ENCODE assay signal across 8 cellular contexts in genomic region chr6:63573140-63573898, GRCh38. TPM values are rescaled to one million over a fixed set of nuclear protein-coding genes. Genes with fewer than 3 reads are reported as not detected.
DNase-seq lines count a peak whose midpoint lies in the region; FAIRE-seq and TF ChIP-seq lines count a peak whose summit lies in the region.

No MANE protein-coding gene starts in this region.

- DNase-seq in GDM1 (lab: John Stamatoyannopoulos, UW) (peak; percentile 61), H54 (ENCODE audit: insufficient read length, low spot score) (peak; percentile 20), SKM-1 (lab: John Stamatoyannopoulos, UW; ENCODE audit: unreplicated experiment) (peak; percentile 37), cardiac muscle cell (ENCODE audit: low read depth in 1 of 2, low spot score in 1 of 2) (peak; percentile 71 to 74), type B pancreatic cell (ENCODE audit: extremely low spot score, unreplicated experiment) (peak; percentile 82)
- DNase-seq in activated naive CD8-positive, alpha-beta T cell treated with anti-CD3 and anti-CD28 coated beads for 36 hours: peak; percentile 67

- H3K36me3 ChIP-seq in Loucy (ENCODE audit: insufficient read depth, low read length) (peaks cover 20% of the 10 kb centered on the region), cardiac muscle cell (peaks cover 18% of the 10 kb centered on the region), parathyroid adenoma (ENCODE audit: control insufficient read depth, insufficient read depth, low read length) (no peaks in the 10 kb centered on the region)

- H3K9me2 ChIP-seq in Loucy (replicated peaks; ENCODE audit: low read depth, low read length): no peaks in the 10 kb centered on the region

- H3K27me3 Mint-ChIP-seq in activated naive CD8-positive, alpha-beta T cell treated with anti-CD3 and anti-CD28 coated beads for 36 hours: no peaks in the 10 kb centered on the region
- no peaks in the 10 kb centered on the region for H3K27me3 Mint-ChIP-seq in type B pancreatic cell

- H3K9me3 ChIP-seq in Loucy (ENCODE audit: insufficient read depth, low read depth, low read length) (no peaks in the 10 kb centered on the region), cardiac muscle cell (ENCODE audit: low read depth) (no peaks in the 10 kb centered on the region), parathyroid adenoma (ENCODE audit: control insufficient read depth, low read length) (no peaks in the 10 kb centered on the region)

- H3K4me3 Mint-ChIP-seq in activated naive CD8-positive, alpha-beta T cell treated with anti-CD3 and anti-CD28 coated beads for 36 hours: peak overlapping the region; percentile 95
- H3K4me3 Mint-ChIP-seq in type B pancreatic cell: peak overlapping the region; percentile 97

- peaks cover 18% of the 10 kb centered on the region for H3K36me3 Mint-ChIP-seq in activated naive CD8-positive, alpha-beta T cell treated with anti-CD3 and anti-CD28 coated beads for 36 hours
- H3K36me3 Mint-ChIP-seq in type B pancreatic cell: peaks cover 22% of the 10 kb centered on the region

- H3K79me2 ChIP-seq in Loucy (ENCODE audit: insufficient read depth, low read length): peaks cover 57% of the 10 kb centered on the region
- H3K79me2 ChIP-seq in parathyroid adenoma: peaks cover 2% of the 10 kb centered on the region

- TF ChIP-seq CTCF in Loucy (conservative IDR thresholded peaks at IDR 0.05; ENCODE audit: low read length) (no peak), cardiac muscle cell (IDR thresholded peaks at IDR 0.05; ENCODE audit: low read depth, low read length) (no peak), parathyroid adenoma (IDR thresholded peaks at IDR 0.05) (no peak), type B pancreatic cell (conservative IDR thresholded peaks at IDR 0.05) (no peak)

- no peaks in the 10 kb centered on the region for H3F3A ChIP-seq in Loucy (ENCODE audit: low read depth)

- TF ChIP-seq POLR2A in H54 (IDR thresholded peaks at IDR 0.05; ENCODE audit: low read depth, low read length): peak; percentile 47; the same call in 1 of the 2 replicates

- H3K27ac ChIP-seq in cardiac muscle cell (peak overlapping the region; percentile 95), parathyroid adenoma (peak overlapping the region; percentile 93)

- H3K4me1 ChIP-seq in Loucy (ENCODE audit: insufficient read depth, low read length, poor library complexity, severe bottlenecking) (peaks cover 25% of the 10 kb centered on the region), cardiac muscle cell (ENCODE audit: low read depth) (peaks cover 26% of the 10 kb centered on the region), parathyroid adenoma (peaks cover 6% of the 10 kb centered on the region)

- no peaks in the 10 kb centered on the region for H3K9me3 Mint-ChIP-seq in activated naive CD8-positive, alpha-beta T cell treated with anti-CD3 and anti-CD28 coated beads for 36 hours
- H3K9me3 Mint-ChIP-seq in type B pancreatic cell: no peaks in the 10 kb centered on the region

- peaks cover 19% of the 10 kb centered on the region for H3K27me3 ChIP-seq in Loucy (ENCODE audit: insufficient read depth, low read length, poor library complexity, severe bottlenecking)
- H3K27me3 ChIP-seq in cardiac muscle cell: no peaks in the 10 kb centered on the region
- no peaks in the 10 kb centered on the region for H3K27me3 ChIP-seq in parathyroid adenoma (ENCODE audit: control insufficient read depth, insufficient read depth, low read length)

- peaks cover 29% of the 10 kb centered on the region for H3K4me1 Mint-ChIP-seq in activated naive CD8-positive, alpha-beta T cell treated with anti-CD3 and anti-CD28 coated beads for 36 hours
- peaks cover 24% of the 10 kb centered on the region for H3K4me1 Mint-ChIP-seq in type B pancreatic cell (ENCODE audit: unreplicated experiment)

- peak overlapping the region; percentile 47; the same call in 1 of the 2 replicates for H2AFZ ChIP-seq in Loucy (ENCODE audit: low read length)
- H2AFZ ChIP-seq in parathyroid adenoma: peak overlapping the region; percentile 99

- H3K27ac Mint-ChIP-seq in activated naive CD8-positive, alpha-beta T cell treated with anti-CD3 and anti-CD28 coated beads for 36 hours: peak overlapping the region; percentile 94
- peak overlapping the region; percentile 98 for H3K27ac Mint-ChIP-seq in type B pancreatic cell

- H3K4me2 ChIP-seq in Loucy (ENCODE audit: low read depth, low read length, poor library complexity, severe bottlenecking) (peak overlapping the region; percentile 84), parathyroid adenoma (ENCODE audit: low read length) (peak overlapping the region; percentile 73)

- peak; percentile 84 for FAIRE-seq in H54 (lab: Jason Lieb, UNC)

- H3K9ac ChIP-seq in Loucy (ENCODE audit: low read depth, low read length, poor library complexity, severe bottlenecking) (peak overlapping the region; percentile 98), parathyroid adenoma (peak overlapping the region; percentile 96)

- peaks cover 43% of the 10 kb centered on the region for H4K20me1 ChIP-seq in Loucy (ENCODE audit: insufficient read depth, low read length, poor library complexity, severe bottlenecking)

- H3K4me3 ChIP-seq in Loucy (ENCODE audit: low read length, poor library complexity, severe bottlenecking) (peak overlapping the region; percentile 86), cardiac muscle cell (peak overlapping the region; percentile 95), parathyroid adenoma (ENCODE audit: low read depth, low read length) (peak overlapping the region; percentile 83)

RNA-seq across cellular contexts. Expression of gene PTP4A1, which starts 1.0 kb away (rescaled TPM):
- total RNA-seq in activated naive CD8-positive, alpha-beta T cell treated with anti-CD3 and anti-CD28 coated beads for 36 hours: 10 to 100 TPM; 79.6 to 82.0 TPM
- 11.8 and 18.7 TPM in 2 replicates for total RNA-seq in cardiac muscle cell
- 62.2 and 65.8 TPM in 2 replicates for polyA plus RNA-seq in cardiac muscle cell
- 85.6 and 133 TPM in 2 replicates for total RNA-seq in type B pancreatic cell (ENCODE audit: low replicate concordance)

Comparison
In these comparisons a context has a peak if more than half of its experiments do, and no peak if none do; other contexts are left out.
1. Peak in every context shown above with its lines: DNase-seq, H3K4me3 ChIP-seq and H3K27ac ChIP-seq.
2. DNase-seq: peak in every context shown above with its lines; median percentile 82 in type B pancreatic cell; 72 in cardiac muscle cell; 67 in activated naive CD8-positive, alpha-beta T cell treated with anti-CD3 and anti-CD28 coated beads for 36 hours; 61 in GDM1; 37 in SKM-1; 20 in H54.